ENCODE assay signal across 2 cellular contexts in genomic region chr4:139624441-139625130, GRCh38.
TF ChIP-seq lines count a peak whose summit lies in the region.

No MANE protein-coding gene starts in this region.

TF ChIP-seq in H1, 55 proteins besides CTCF, POLR2A, EP300 and RAD21:
- TF ChIP-seq TEAD4 (IDR thresholded peaks at IDR 0.05; ENCODE audit: low read depth, low read length) (peak; percentile 74; the same call in 1 of the 2 replicates), TCF12 (IDR thresholded peaks at IDR 0.05; ENCODE audit: low read depth, low read length) (0 out of 2 replicates have a peak, but pooled peaks have one; percentile 30), BCL11A (IDR thresholded peaks at IDR 0.05; ENCODE audit: low read depth in 2 of 2, low read length in 2 of 2) (peak in 1 of 2 experiments; percentile 41), SRF (IDR thresholded peaks at IDR 0.05; ENCODE audit: low read depth, low read length) (no peak), POU5F1 (IDR thresholded peaks at IDR 0.05; ENCODE audit: low read depth, low read length) (peak; percentile 44; the same call in 1 of the 2 replicates), KDM4A (IDR thresholded peaks at IDR 0.05; ENCODE audit: low read depth, low read length, severe bottlenecking) (no peak), NANOG (IDR thresholded peaks at IDR 0.05; ENCODE audit: insufficient read depth, low read depth, low read length, poor library complexity, severe bottlenecking) (peak; percentile 47)

TF ChIP-seq in SK-N-SH treated with all-trans-retinoic acid at 6 μM for 48 hours, 23 proteins besides CTCF, POLR2A, EP300 and RAD21:
- TF ChIP-seq OSR1 (CRISPR knock-in tag; IDR thresholded peaks at IDR 0.05): no peak
- no peak for TF ChIP-seq TSHZ2 (CRISPR knock-in tag; IDR thresholded peaks at IDR 0.05)
- TF ChIP-seq ISL1 (CRISPR knock-in tag; IDR thresholded peaks at IDR 0.05): no peak
- no peak for TF ChIP-seq POU6F1 (CRISPR knock-in tag; IDR thresholded peaks at IDR 0.05; ENCODE audit: borderline replicate concordance, low read depth)
- TF ChIP-seq ESRRG (CRISPR knock-in tag; IDR thresholded peaks at IDR 0.05): no peak
- TF ChIP-seq RARB (CRISPR knock-in tag; IDR thresholded peaks at IDR 0.05): no peak
- no peak for TF ChIP-seq SNAI2 (CRISPR knock-in tag; IDR thresholded peaks at IDR 0.05)
- TF ChIP-seq ZNF70 (CRISPR knock-in tag; IDR thresholded peaks at IDR 0.05): no peak
TF ChIP-seq in SK-N-SH treated with all-trans-retinoic acid at 6 μM for 48 hours: peak in this region for 0.
